ENCODE assay signal across 1 cellular context in the genomic region with DNA sequence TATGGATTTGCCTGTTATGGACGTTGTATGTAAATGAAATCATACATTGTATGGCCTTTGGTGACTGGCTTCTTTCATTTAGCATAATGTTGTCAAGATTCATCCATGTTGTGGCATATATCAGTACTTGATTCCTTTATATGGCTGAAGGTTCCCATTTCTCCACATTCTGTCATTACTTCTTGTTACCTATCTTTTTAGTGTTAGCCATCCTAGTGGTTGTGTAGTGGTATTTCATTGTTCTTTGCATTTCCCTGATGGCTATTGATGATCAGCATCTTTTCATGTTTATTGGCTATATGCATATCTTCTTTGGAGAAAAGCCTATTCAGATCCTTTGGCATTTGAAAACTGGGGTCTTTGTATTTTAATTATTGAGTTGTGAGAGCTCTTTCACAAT.
TF ChIP-seq lines count a peak whose summit lies in the region.

No MANE protein-coding gene starts in this region.

TF ChIP-seq in HCT116, 20 proteins besides CTCF, POLR2A, EP300 and RAD21 (continued from another document):
- TF ChIP-seq, protein P1, sequence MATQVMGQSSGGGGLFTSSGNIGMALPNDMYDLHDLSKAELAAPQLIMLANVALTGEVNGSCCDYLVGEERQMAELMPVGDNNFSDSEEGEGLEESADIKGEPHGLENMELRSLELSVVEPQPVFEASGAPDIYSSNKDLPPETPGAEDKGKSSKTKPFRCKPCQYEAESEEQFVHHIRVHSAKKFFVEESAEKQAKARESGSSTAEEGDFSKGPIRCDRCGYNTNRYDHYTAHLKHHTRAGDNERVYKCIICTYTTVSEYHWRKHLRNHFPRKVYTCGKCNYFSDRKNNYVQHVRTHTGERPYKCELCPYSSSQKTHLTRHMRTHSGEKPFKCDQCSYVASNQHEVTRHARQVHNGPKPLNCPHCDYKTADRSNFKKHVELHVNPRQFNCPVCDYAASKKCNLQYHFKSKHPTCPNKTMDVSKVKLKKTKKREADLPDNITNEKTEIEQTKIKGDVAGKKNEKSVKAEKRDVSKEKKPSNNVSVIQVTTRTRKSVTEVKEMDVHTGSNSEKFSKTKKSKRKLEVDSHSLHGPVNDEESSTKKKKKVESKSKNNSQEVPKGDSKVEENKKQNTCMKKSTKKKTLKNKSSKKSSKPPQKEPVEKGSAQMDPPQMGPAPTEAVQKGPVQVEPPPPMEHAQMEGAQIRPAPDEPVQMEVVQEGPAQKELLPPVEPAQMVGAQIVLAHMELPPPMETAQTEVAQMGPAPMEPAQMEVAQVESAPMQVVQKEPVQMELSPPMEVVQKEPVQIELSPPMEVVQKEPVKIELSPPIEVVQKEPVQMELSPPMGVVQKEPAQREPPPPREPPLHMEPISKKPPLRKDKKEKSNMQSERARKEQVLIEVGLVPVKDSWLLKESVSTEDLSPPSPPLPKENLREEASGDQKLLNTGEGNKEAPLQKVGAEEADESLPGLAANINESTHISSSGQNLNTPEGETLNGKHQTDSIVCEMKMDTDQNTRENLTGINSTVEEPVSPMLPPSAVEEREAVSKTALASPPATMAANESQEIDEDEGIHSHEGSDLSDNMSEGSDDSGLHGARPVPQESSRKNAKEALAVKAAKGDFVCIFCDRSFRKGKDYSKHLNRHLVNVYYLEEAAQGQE (IDR thresholded peaks at IDR 0.05; ENCODE audit: low read depth), result no peak
- no peak for TF ChIP-seq EZH2phosphoT487 (IDR thresholded peaks at IDR 0.05; ENCODE audit: borderline replicate concordance)
- TF ChIP-seq ELF1 (IDR thresholded peaks at IDR 0.05; ENCODE audit: borderline replicate concordance, low read depth), result no peak
- TF ChIP-seq FOSL1 (IDR thresholded peaks at IDR 0.05; ENCODE audit: low read depth), result no peak
- TF ChIP-seq EZH2 (IDR thresholded peaks at IDR 0.05), result no peak
- TF ChIP-seq EGR1 (IDR thresholded peaks at IDR 0.05; ENCODE audit: low read depth), result no peak
- no peak for TF ChIP-seq POLR2AphosphoS5 (IDR thresholded peaks at IDR 0.05; ENCODE audit: low read depth, low read length)
- no peak for TF ChIP-seq ZFX (IDR thresholded peaks at IDR 0.05)
